Comparison of ENCODE assay signal across 26 cellular contexts in genomic region chr9:27450752-27451151, GRCh38.
"Had no signal": no experiment of that assay in that cellular context is flagged by ENCODE, and none has a peak within 500 bp of the region (broad histone marks: within the 10 kb centered on the region; RNA-seq: fewer than 3 reads in every experiment).

No MANE protein-coding gene starts in this region.

- H3K27me3 ChIP-seq: body of pancreas, cardiac muscle cell, heart left ventricle, testis, uterus had no signal

- H3K4me3 Mint-ChIP-seq: activated CD4-positive, alpha-beta T cell treated with anti-CD3 and anti-CD28 coated beads, Interleukin-2, amount 10 ng/mL, durations not matched to agents 7 days and 5 days; activated CD8-positive, alpha-beta T cell treated with anti-CD3 and anti-CD28 coated beads for 36 hours; activated naive CD4-positive, alpha-beta T cell treated with anti-CD3 and anti-CD28 coated beads, Interleukin-2, amount 50 U/mL, for 24 hours; activated T-cell treated with anti-CD3 and anti-CD28 coated beads, Interleukin-2, amount 50 U/mL, for 4 hours; activated T-helper 17 cell treated with anti-CD3 and anti-CD28 coated beads, Interleukin-2, amount 50 U/mL, for 72 hours; effector memory CD8-positive, alpha-beta T cell; immature natural killer cell; naive B cell; T-helper 17 cell had no signal

- H3K4me1 ChIP-seq: body of pancreas, testis, uterus had no signal

- H3K9me3 ChIP-seq: body of pancreas, heart left ventricle, testis, uterus had no signal

- H3K9me3 Mint-ChIP-seq: activated CD8-positive, alpha-beta T cell treated with anti-CD3 and anti-CD28 coated beads for 36 hours; activated naive CD4-positive, alpha-beta T cell treated with anti-CD3 and anti-CD28 coated beads, Interleukin-2, amount 50 U/mL, for 24 hours; activated T-cell treated with anti-CD3 and anti-CD28 coated beads, Interleukin-2, amount 50 U/mL, for 4 hours; activated T-helper 17 cell treated with anti-CD3 and anti-CD28 coated beads, Interleukin-2, amount 50 U/mL, for 72 hours; effector memory CD8-positive, alpha-beta T cell had no signal

- H3K27ac ChIP-seq: body of pancreas, cardiac muscle cell, coronary artery, heart left ventricle, testis had no signal

- DNase-seq: activated CD4-positive, alpha-beta T cell treated with anti-CD3 and anti-CD28 coated beads, Interleukin-2, amount 10 ng/mL, durations not matched to agents 7 days and 5 days; activated CD4-positive, CD25-positive, alpha-beta regulatory T cell treated with anti-CD3 and anti-CD28 coated beads, Interleukin-2, amount 50 U/mL, for 72 hours; activated CD8-positive, alpha-beta T cell treated with anti-CD3 and anti-CD28 coated beads for 36 hours; activated T-cell treated with anti-CD3 and anti-CD28 coated beads, Interleukin-2, amount 50 U/mL, for 4 hours; anterior cingulate cortex; body of pancreas; effector memory CD8-positive, alpha-beta T cell; foreskin fibroblast; heart left ventricle; immature natural killer cell; kidney; left colon; mammary epithelial cell; naive B cell; right cardiac atrium; stimulated activated CD4-positive, alpha-beta T cell treated with anti-CD3 and anti-CD28 coated beads, Interleukin-15, amount 100 ng/mL, for 24 hours; stimulated activated naive CD4-positive, alpha-beta T cell treated with Interleukin-2 at 50 U/mL for 16 hours; T-helper 17 cell; T1000; testis; trophoblast cell; uterus had no signal

- H3K4me1 Mint-ChIP-seq: activated CD4-positive, alpha-beta T cell treated with anti-CD3 and anti-CD28 coated beads, Interleukin-2, amount 10 ng/mL, durations not matched to agents 7 days and 5 days; activated naive CD4-positive, alpha-beta T cell treated with anti-CD3 and anti-CD28 coated beads, Interleukin-2, amount 50 U/mL, for 24 hours; activated T-helper 17 cell treated with anti-CD3 and anti-CD28 coated beads, Interleukin-2, amount 50 U/mL, for 72 hours; immature natural killer cell; T-helper 17 cell had no signal

- H3K36me3 Mint-ChIP-seq: immature natural killer cell had no signal

- H3K27ac Mint-ChIP-seq: activated CD4-positive, alpha-beta T cell treated with anti-CD3 and anti-CD28 coated beads, Interleukin-2, amount 10 ng/mL, durations not matched to agents 7 days and 5 days; activated CD8-positive, alpha-beta T cell treated with anti-CD3 and anti-CD28 coated beads for 36 hours; activated naive CD4-positive, alpha-beta T cell treated with anti-CD3 and anti-CD28 coated beads, Interleukin-2, amount 50 U/mL, for 24 hours; activated T-helper 17 cell treated with anti-CD3 and anti-CD28 coated beads, Interleukin-2, amount 50 U/mL, for 72 hours; effector memory CD8-positive, alpha-beta T cell; immature natural killer cell; T-helper 17 cell had no signal

- H3K27me3 Mint-ChIP-seq: activated CD4-positive, alpha-beta T cell treated with anti-CD3 and anti-CD28 coated beads, Interleukin-2, amount 10 ng/mL, durations not matched to agents 7 days and 5 days; activated CD8-positive, alpha-beta T cell treated with anti-CD3 and anti-CD28 coated beads for 36 hours; activated naive CD4-positive, alpha-beta T cell treated with anti-CD3 and anti-CD28 coated beads, Interleukin-2, amount 50 U/mL, for 24 hours; activated T-helper 17 cell treated with anti-CD3 and anti-CD28 coated beads, Interleukin-2, amount 50 U/mL, for 72 hours; effector memory CD8-positive, alpha-beta T cell; naive B cell; T-helper 17 cell had no signal

- ATAC-seq: activated CD8-positive, alpha-beta T cell treated with anti-CD3 and anti-CD28 coated beads for 36 hours; activated T-cell treated with anti-CD3 and anti-CD28 coated beads, Interleukin-2, amount 50 U/mL, for 4 hours; activated T-helper 17 cell treated with anti-CD3 and anti-CD28 coated beads, Interleukin-2, amount 50 U/mL, for 72 hours; body of pancreas; effector memory CD8-positive, alpha-beta T cell; right cardiac atrium; T-helper 17 cell had no signal
